8 cellular contexts compared by ENCODE assay signal in genomic region chr17:80959330-80960036, GRCh38. TPM values are rescaled to one million over a fixed set of nuclear protein-coding genes. Genes with fewer than 3 reads are reported as not detected.
DNase-seq lines count a peak whose midpoint lies in the region; ATAC-seq lines count a peak whose summit lies in the region.

No MANE protein-coding gene starts in this region.

- H3K27ac Mint-ChIP-seq in stimulated activated effector memory CD8-positive, alpha-beta T cell treated with anti-CD3 and anti-CD28 coated beads, Interleukin-12 subunit alpha, Interleukin-12 subunit beta, amount 100 ng/mL, for 72 hours = peak overlapping the region; percentile 61
- no peak overlapping the region for H3K27ac Mint-ChIP-seq in activated T-helper 2 cell treated with anti-CD3 and anti-CD28 coated beads, Interferon-gamma antibody, Interleukin-2, Interleukin-4, amounts not matched to agents 10 μg/mL and 5 μg/mL and 100 μg/mL, durations not matched to agents 14 hours and 24 hours and 36 hours

- H2BK15ac ChIP-seq in mesendoderm (replicated peaks; ENCODE audit: low read depth) = no peak overlapping the region

- intact Hi-C loops in activated T-helper 2 cell treated with anti-CD3 and anti-CD28 coated beads, Interferon-gamma antibody, Interleukin-2, Interleukin-4, amounts not matched to agents 10 μg/mL and 5 μg/mL and 100 μg/mL, durations not matched to agents 14 hours and 24 hours and 36 hours (cut with micrococcal nuclease) = no loop called here

- no peaks in the 10 kb centered on the region for H3K4me1 Mint-ChIP-seq in stimulated activated effector memory CD8-positive, alpha-beta T cell treated with anti-CD3 and anti-CD28 coated beads, Interleukin-12 subunit alpha, Interleukin-12 subunit beta, amount 100 ng/mL, for 72 hours
- no peaks in the 10 kb centered on the region for H3K4me1 Mint-ChIP-seq in activated T-helper 2 cell treated with anti-CD3 and anti-CD28 coated beads, Interferon-gamma antibody, Interleukin-2, Interleukin-4, amounts not matched to agents 10 μg/mL and 5 μg/mL and 100 μg/mL, durations not matched to agents 14 hours and 24 hours and 36 hours (ENCODE audit: low read depth)

- H3K4me1 ChIP-seq in mesendoderm (ENCODE audit: control insufficient read depth, low read depth, low read length) = no peaks in the 10 kb centered on the region

- H3K4me3 ChIP-seq in mesendoderm (ENCODE audit: low read length) = no peak overlapping the region

- H3K36me3 Mint-ChIP-seq in stimulated activated effector memory CD8-positive, alpha-beta T cell treated with anti-CD3 and anti-CD28 coated beads, Interleukin-12 subunit alpha, Interleukin-12 subunit beta, amount 100 ng/mL, for 72 hours = peaks cover 61% of the 10 kb centered on the region
- peaks cover 13% of the 10 kb centered on the region for H3K36me3 Mint-ChIP-seq in activated T-helper 2 cell treated with anti-CD3 and anti-CD28 coated beads, Interferon-gamma antibody, Interleukin-2, Interleukin-4, amounts not matched to agents 10 μg/mL and 5 μg/mL and 100 μg/mL, durations not matched to agents 14 hours and 24 hours and 36 hours (ENCODE audit: low read depth)

- no peak overlapping the region for H2BK5ac ChIP-seq in mesendoderm (ENCODE audit: low read length)

- H3K9me3 Mint-ChIP-seq in stimulated activated effector memory CD8-positive, alpha-beta T cell treated with anti-CD3 and anti-CD28 coated beads, Interleukin-12 subunit alpha, Interleukin-12 subunit beta, amount 100 ng/mL, for 72 hours = no peaks in the 10 kb centered on the region
- H3K9me3 Mint-ChIP-seq in activated T-helper 2 cell treated with anti-CD3 and anti-CD28 coated beads, Interferon-gamma antibody, Interleukin-2, Interleukin-4, amounts not matched to agents 10 μg/mL and 5 μg/mL and 100 μg/mL, durations not matched to agents 14 hours and 24 hours and 36 hours = no peaks in the 10 kb centered on the region

- no peak overlapping the region for H4K5ac ChIP-seq in mesendoderm (ENCODE audit: low read length)

- H3K23ac ChIP-seq in mesendoderm (ENCODE audit: low read length) = no peak overlapping the region

- H4K8ac ChIP-seq in mesendoderm (ENCODE audit: low read depth, low read length) = no peak overlapping the region

- no peak overlapping the region for H3K4me2 ChIP-seq in mesendoderm (ENCODE audit: low read length)

- no peaks in the 10 kb centered on the region for H3K79me2 ChIP-seq in mesendoderm (ENCODE audit: control insufficient read depth, insufficient read depth, low read length)

- no peak overlapping the region for H3K18ac ChIP-seq in mesendoderm (ENCODE audit: low read length)

- H3K4ac ChIP-seq in mesendoderm (ENCODE audit: low read depth, low read length) = no peak overlapping the region

- DNase-seq in GM04504 (ENCODE audit: low read depth) (peak; percentile 73), astrocyte of the hippocampus (ENCODE audit: low read depth, low spot score) (peak; percentile 93), islet precursor cell (peak; percentile 80), cerebellum (ENCODE audit: low spot score) (no peak), cortex of kidney (lab: John Stamatoyannopoulos, UW) (no peak), mesendoderm (no peak)
- DNase-seq in stimulated activated effector memory CD8-positive, alpha-beta T cell treated with anti-CD3 and anti-CD28 coated beads, Interleukin-12 subunit alpha, Interleukin-12 subunit beta, amount 100 ng/mL, for 72 hours (ENCODE audit: low spot score in 2 of 2) = no peak
- no peak for DNase-seq in activated T-helper 2 cell treated with anti-CD3 and anti-CD28 coated beads, Interferon-gamma antibody, Interleukin-2, Interleukin-4, amounts not matched to agents 10 μg/mL and 5 μg/mL and 100 μg/mL, durations not matched to agents 14 hours and 24 hours and 36 hours (ENCODE audit: low spot score)

- H3K79me1 ChIP-seq in mesendoderm (ENCODE audit: low read length) = no peaks in the 10 kb centered on the region

- no peak overlapping the region for H3K56ac ChIP-seq in mesendoderm (ENCODE audit: low read length)

- no peak overlapping the region for H2BK120ac ChIP-seq in mesendoderm (ENCODE audit: low read depth, low read length)

- H3K27ac ChIP-seq in mesendoderm (ENCODE audit: low read depth, low read length) = no peak overlapping the region

- ATAC-seq in stimulated activated effector memory CD8-positive, alpha-beta T cell treated with anti-CD3 and anti-CD28 coated beads, Interleukin-12 subunit alpha, Interleukin-12 subunit beta, amount 100 ng/mL, for 72 hours = no peak

- WGBS in mesendoderm (ENCODE audit: extremely low coverage, insufficient coverage, low lambda C conversion rate) = no CpG with 5 or more reads among the region's 23 CpGs

- H3K4me3 Mint-ChIP-seq in stimulated activated effector memory CD8-positive, alpha-beta T cell treated with anti-CD3 and anti-CD28 coated beads, Interleukin-12 subunit alpha, Interleukin-12 subunit beta, amount 100 ng/mL, for 72 hours = no peak overlapping the region
- no peak overlapping the region for H3K4me3 Mint-ChIP-seq in activated T-helper 2 cell treated with anti-CD3 and anti-CD28 coated beads, Interferon-gamma antibody, Interleukin-2, Interleukin-4, amounts not matched to agents 10 μg/mL and 5 μg/mL and 100 μg/mL, durations not matched to agents 14 hours and 24 hours and 36 hours (ENCODE audit: low read depth)

- no peaks in the 10 kb centered on the region for H3K27me3 Mint-ChIP-seq in activated T-helper 2 cell treated with anti-CD3 and anti-CD28 coated beads, Interferon-gamma antibody, Interleukin-2, Interleukin-4, amounts not matched to agents 10 μg/mL and 5 μg/mL and 100 μg/mL, durations not matched to agents 14 hours and 24 hours and 36 hours (ENCODE audit: low read depth)

- H3K27me3 ChIP-seq in mesendoderm (ENCODE audit: insufficient read depth, low read length, poor library complexity) = no peaks in the 10 kb centered on the region

- no peak overlapping the region for H3K9ac ChIP-seq in mesendoderm (ENCODE audit: low read length)

- H2AK5ac ChIP-seq in mesendoderm (ENCODE audit: low read length) = no peak overlapping the region

- no peaks in the 10 kb centered on the region for H3K36me3 ChIP-seq in mesendoderm (ENCODE audit: control insufficient read depth, insufficient read depth, low read length)

RNA-seq across cellular contexts. Expression of gene CHMP6, which starts 32.2 kb away (rescaled TPM):
- total RNA-seq in activated T-helper 2 cell treated with anti-CD3 and anti-CD28 coated beads, Interferon-gamma antibody, Interleukin-2, Interleukin-4, amounts not matched to agents 10 μg/mL and 5 μg/mL and 100 μg/mL, durations not matched to agents 14 hours and 24 hours and 36 hours = 29.5 and 36.9 TPM in 2 replicates
- 13.7 TPM for total RNA-seq in cerebellum
- polyA plus RNA-seq in mesendoderm (2013, experiment 1 of 2) = 11.6 TPM
- 11.8 TPM for polyA plus RNA-seq in mesendoderm (2013, experiment 2 of 2)

Comparison
In these comparisons a context has a peak if more than half of its experiments do, and no peak if none do; other contexts are left out.
1. DNase-seq: peak in GM04504 (single experiment), astrocyte of the hippocampus (single experiment) and islet precursor cell (single experiment); none in stimulated activated effector memory CD8-positive, alpha-beta T cell treated with anti-CD3 and anti-CD28 coated beads, Interleukin-12 subunit alpha, Interleukin-12 subunit beta, amount 100 ng/mL, for 72 hours (0 of 2), activated T-helper 2 cell treated with anti-CD3 and anti-CD28 coated beads, Interferon-gamma antibody, Interleukin-2, Interleukin-4, amounts not matched to agents 10 μg/mL and 5 μg/mL and 100 μg/mL, durations not matched to agents 14 hours and 24 hours and 36 hours (single experiment), cerebellum (single experiment), cortex of kidney (single experiment) and mesendoderm (single experiment).